Comparison of ENCODE assay signal across 16 cellular contexts in the genomic region with DNA sequence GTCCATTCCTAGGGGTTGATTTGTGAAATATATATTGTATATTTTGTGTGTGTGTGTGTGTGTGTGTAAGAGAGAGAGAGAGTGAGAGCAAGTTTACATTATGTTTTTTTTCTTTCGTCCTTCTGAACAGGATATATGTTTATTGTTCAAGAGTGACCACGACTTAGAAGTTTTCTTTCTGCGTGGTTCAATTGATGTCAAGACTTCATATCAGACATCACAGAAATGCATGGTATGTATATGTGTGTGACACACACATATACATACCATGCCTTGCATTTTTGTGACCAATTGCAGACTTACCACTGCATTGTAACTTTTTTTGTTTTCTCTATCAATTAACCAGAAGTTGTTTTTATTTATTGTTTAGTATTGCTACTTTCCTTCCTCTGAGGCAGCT. TPM values are rescaled to one million over a fixed set of nuclear protein-coding genes. Genes with fewer than 3 reads are reported as not detected.
DNase-seq lines count a peak whose midpoint lies in the region; ATAC-seq and TF ChIP-seq lines count a peak whose summit lies in the region.
"Had no signal": no experiment of that assay in that cellular context is flagged by ENCODE, and none has a peak within 500 bp of the region (broad histone marks: within the 10 kb centered on the region; RNA-seq: fewer than 3 reads in every experiment).

No MANE protein-coding gene starts in this region.

- intact Hi-C loops in left lung (cut with DNase I), result no loop called here

- CTCF ChIA-PET in WTC11 (lab: Charles Lee), result no interaction called here

- peaks cover 24% of the 10 kb centered on the region for H4K20me1 ChIP-seq in GM23338 (replicated peaks; ENCODE audit: insufficient read depth)

- H3K79me1 ChIP-seq in trophoblast cell (ENCODE audit: low read length), result peaks cover 16% of the 10 kb centered on the region

- no peak overlapping the region for H3K27ac ChIP-seq in GM23338 (ENCODE audit: low read depth)
- no peak overlapping the region for H3K27ac ChIP-seq in trophoblast cell (ENCODE audit: low read depth, low read length)
- peak overlapping the region in 1 of 2 donors; percentile 28 for H3K27ac ChIP-seq in left lung

- H3K36me3 Mint-ChIP-seq in GM23338 (ENCODE audit: low read depth), result no peaks in the 10 kb centered on the region
- peaks cover 6% of the 10 kb centered on the region; the same call in 1 of the 2 replicates for H3K36me3 Mint-ChIP-seq in WTC11
- H3K36me3 Mint-ChIP-seq: CD14-positive monocyte, IgD-negative memory B cell had no signal

- H2AFZ ChIP-seq in GM23338 (no peak overlapping the region), trophoblast cell (ENCODE audit: insufficient read depth, low read length, poor library complexity) (no peak overlapping the region)

- no peaks in the 10 kb centered on the region for H3K9me2 ChIP-seq in GM23338 (ENCODE audit: insufficient read depth)

- POLR2A ChIA-PET in WTC11 (lab: Charles Lee), result no interaction called here

- H3K9me3 Mint-ChIP-seq in GM23338 (no peaks in the 10 kb centered on the region), WTC11 (no peaks in the 10 kb centered on the region)
- H3K9me3 Mint-ChIP-seq: CD14-positive monocyte had no signal

- no peak overlapping the region for H3K27ac Mint-ChIP-seq in GM23338
- no peak overlapping the region for H3K27ac Mint-ChIP-seq in WTC11
- H3K27ac Mint-ChIP-seq: activated naive CD8-positive, alpha-beta T cell treated with anti-CD3 and anti-CD28 coated beads for 36 hours; CD14-positive monocyte; IgD-negative memory B cell had no signal

- TF ChIP-seq CTCF in GM23338 (conservative IDR thresholded peaks at IDR 0.05; ENCODE audit: low read depth in 2 of 2), result no peak
- no peak for TF ChIP-seq CTCF in WTC11 (IDR thresholded peaks at IDR 0.05)
- TF ChIP-seq CTCF in left lung (IDR thresholded peaks at IDR 0.05), result no peak

- H2AK5ac ChIP-seq in trophoblast cell (ENCODE audit: low read length), result no peak overlapping the region

- no peak overlapping the region for H3K14ac ChIP-seq in trophoblast cell (ENCODE audit: low read length)

- no peak overlapping the region for H2BK12ac ChIP-seq in trophoblast cell (ENCODE audit: low read length)

- H4K91ac ChIP-seq in trophoblast cell (ENCODE audit: low read depth, low read length), result no peak overlapping the region

- no peak overlapping the region for H3K23ac ChIP-seq in trophoblast cell (ENCODE audit: low read length)

- H3K4ac ChIP-seq in trophoblast cell (ENCODE audit: low read depth, low read length), result no peak overlapping the region

- peaks cover 54% of the 10 kb centered on the region for H3K4me1 ChIP-seq in GM23338 (ENCODE audit: insufficient read depth)
- H3K4me1 ChIP-seq in trophoblast cell (ENCODE audit: control insufficient read depth in 1 of 2, insufficient read depth in 2 of 2, low read length in 2 of 2), result peaks cover 0 to 1% of the 10 kb centered on the region in 2 experiments
- H3K4me1 ChIP-seq in left lung, result peaks cover 17 to 26% of the 10 kb centered on the region in 2 donors

- H3K79me2 ChIP-seq in GM23338 (replicated peaks; ENCODE audit: insufficient read depth) (peaks cover 73% of the 10 kb centered on the region), trophoblast cell (ENCODE audit: control insufficient read depth, insufficient read depth, low read length, poor library complexity) (peaks cover 11% of the 10 kb centered on the region)

- peak overlapping the region; percentile 95 for H3K4me2 ChIP-seq in GM23338
- peak overlapping the region; percentile 26 for H3K4me2 ChIP-seq in trophoblast cell (ENCODE audit: low read length)

- DNase-seq in GM23338 (ENCODE audit: low spot score), result no peak
- no peak for DNase-seq in WTC11 (ENCODE audit: low spot score)
- peak; percentile 31 for DNase-seq in fibroblast of peridontal ligament (ENCODE audit: extremely low read depth)
- peak in 1 of 2 donors; percentile 74 for DNase-seq in trophoblast cell
- no peak for DNase-seq in glomerular visceral epithelial cell (ENCODE audit: extremely low spot score)
- no peak for DNase-seq in left lung
- no peak for DNase-seq in stimulated activated CD4-positive, alpha-beta T cell treated with anti-CD3 and anti-CD28 coated beads, Interleukin-15, amount 100 ng/mL, for 24 hours
- DNase-seq: activated naive CD8-positive, alpha-beta T cell treated with anti-CD3 and anti-CD28 coated beads for 36 hours; head of caudate nucleus; mesendoderm; NCI-H1436; NCI-H69; SIG-M5 had no signal

- no peak overlapping the region for H2BK5ac ChIP-seq in trophoblast cell (ENCODE audit: low read depth, low read length, poor library complexity)

- H4K8ac ChIP-seq in trophoblast cell (ENCODE audit: low read depth, low read length), result no peak overlapping the region

- H3K36me3 ChIP-seq in GM23338 (ENCODE audit: insufficient read depth), result no peaks in the 10 kb centered on the region
- H3K36me3 ChIP-seq in trophoblast cell (ENCODE audit: control insufficient read depth in 1 of 2, insufficient read depth in 2 of 2, low read length in 2 of 2), result no peaks in the 10 kb centered on the region
- no peaks in the 10 kb centered on the region for H3K36me3 ChIP-seq in left lung

- no peaks in the 10 kb centered on the region for H3K27me3 ChIP-seq in GM23338 (ENCODE audit: insufficient read depth)
- no peaks in the 10 kb centered on the region for H3K27me3 ChIP-seq in trophoblast cell (ENCODE audit: insufficient read depth, low read length)
- peaks cover 0 to 20% of the 10 kb centered on the region in 2 donors for H3K27me3 ChIP-seq in left lung

- H4K12ac ChIP-seq in trophoblast cell (ENCODE audit: low read depth, low read length), result no peak overlapping the region

- H3K4me1 Mint-ChIP-seq in GM23338 (peaks cover 54% of the 10 kb centered on the region), WTC11 (peaks cover 57% of the 10 kb centered on the region)

- H3F3A ChIP-seq in GM23338 (replicated peaks; ENCODE audit: low read depth), result 0 out of 2 replicates have a peak, but pooled peaks cover 3% of the 10 kb centered on the region

- H3K18ac ChIP-seq in trophoblast cell (ENCODE audit: low read length), result no peak overlapping the region

- H3K9me3 ChIP-seq in trophoblast cell (ENCODE audit: insufficient read depth, low read depth, low read length) (no peaks in the 10 kb centered on the region), left lung (no peaks in the 10 kb centered on the region)

- H3K27me3 Mint-ChIP-seq in GM23338 (ENCODE audit: insufficient read depth, low read depth, poor library complexity), result peaks cover 4% of the 10 kb centered on the region
- H3K27me3 Mint-ChIP-seq in WTC11 (ENCODE audit: low read depth), result no peaks in the 10 kb centered on the region

- H2BK120ac ChIP-seq in trophoblast cell (ENCODE audit: insufficient read depth, low read length, poor library complexity), result no peak overlapping the region

- no peak overlapping the region for H3K9ac ChIP-seq in trophoblast cell (ENCODE audit: low read length)

- H3K4me3 Mint-ChIP-seq in GM23338 (peak overlapping the region; percentile 93), WTC11 (peak overlapping the region; percentile 81)
- H3K4me3 Mint-ChIP-seq: activated naive CD8-positive, alpha-beta T cell treated with anti-CD3 and anti-CD28 coated beads for 36 hours had no signal

- H3K4me3 ChIP-seq in GM23338 (peak overlapping the region; percentile 87), trophoblast cell (ENCODE audit: low read depth, low read length) (no peak overlapping the region), left lung (peak overlapping the region in 1 of 2 donors; percentile 95)

- no CpG with 5 or more reads among the region's 3 CpGs for WGBS in trophoblast cell (ENCODE audit: extremely low coverage, insufficient coverage, insufficient read length)

- ATAC-seq in GM23338, result no peak
- no peak for ATAC-seq in WTC11
- no peak for ATAC-seq in left lung
- ATAC-seq in GM21360 (IDR thresholded peaks at IDR 0.05; ENCODE audit: unreplicated experiment), result no peak

TF ChIP-seq in GM23338, 12 proteins besides CTCF, POLR2A, EP300 and RAD21 (continues in another document):
- TF ChIP-seq, protein P1, sequence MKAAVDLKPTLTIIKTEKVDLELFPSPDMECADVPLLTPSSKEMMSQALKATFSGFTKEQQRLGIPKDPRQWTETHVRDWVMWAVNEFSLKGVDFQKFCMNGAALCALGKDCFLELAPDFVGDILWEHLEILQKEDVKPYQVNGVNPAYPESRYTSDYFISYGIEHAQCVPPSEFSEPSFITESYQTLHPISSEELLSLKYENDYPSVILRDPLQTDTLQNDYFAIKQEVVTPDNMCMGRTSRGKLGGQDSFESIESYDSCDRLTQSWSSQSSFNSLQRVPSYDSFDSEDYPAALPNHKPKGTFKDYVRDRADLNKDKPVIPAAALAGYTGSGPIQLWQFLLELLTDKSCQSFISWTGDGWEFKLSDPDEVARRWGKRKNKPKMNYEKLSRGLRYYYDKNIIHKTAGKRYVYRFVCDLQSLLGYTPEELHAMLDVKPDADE (IDR thresholded peaks at IDR 0.05), result no peak
- no peak for TF ChIP-seq JUNB (IDR thresholded peaks at IDR 0.05; ENCODE audit: unreplicated experiment)
- TF ChIP-seq POLR2AphosphoS5 (IDR thresholded peaks at IDR 0.05; ENCODE audit: low read depth), result no peak

TF ChIP-seq in WTC11, 78 proteins besides CTCF, POLR2A, EP300 and RAD21 (continues in another document):
- TF ChIP-seq, protein P2, sequence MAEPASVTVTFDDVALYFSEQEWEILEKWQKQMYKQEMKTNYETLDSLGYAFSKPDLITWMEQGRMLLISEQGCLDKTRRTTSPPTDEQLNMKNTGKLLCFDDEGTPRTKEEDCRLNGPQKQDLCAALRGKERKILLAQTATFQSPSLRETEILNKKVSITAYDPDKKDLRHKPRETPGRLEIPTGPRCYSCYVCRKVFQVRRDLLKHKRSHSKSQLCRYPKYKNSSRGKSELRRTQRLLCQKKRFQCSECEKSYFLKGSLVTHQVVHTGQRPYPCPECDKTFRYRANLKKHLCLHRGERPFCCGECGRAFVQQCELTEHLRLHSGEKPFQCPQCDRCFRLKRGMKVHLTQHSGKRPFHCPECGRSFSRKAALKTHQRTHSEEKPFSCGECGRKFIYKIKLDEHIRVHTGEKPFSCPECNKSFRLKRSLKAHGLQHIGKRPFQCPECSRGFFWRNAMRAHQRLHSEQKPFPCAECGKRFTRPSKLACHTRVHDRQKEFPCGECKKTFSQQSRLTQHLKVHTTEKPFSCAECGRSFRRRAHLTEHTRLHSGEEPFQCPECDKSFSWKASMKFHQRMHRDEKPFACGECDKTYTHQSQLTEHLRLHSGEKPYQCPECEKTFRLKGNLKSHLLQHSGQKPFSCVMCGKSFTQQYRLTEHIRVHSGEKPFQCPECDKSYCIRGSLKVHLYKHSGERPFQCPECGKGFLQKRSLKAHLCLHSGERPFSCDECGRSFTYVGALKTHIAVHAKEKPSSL (CRISPR knock-in tag; conservative IDR thresholded peaks at IDR 0.05), result no peak
- TF ChIP-seq ZBTB21 (CRISPR knock-in tag; IDR thresholded peaks at IDR 0.05; ENCODE audit: borderline replicate concordance), result no peak
- TF ChIP-seq, protein P3, sequence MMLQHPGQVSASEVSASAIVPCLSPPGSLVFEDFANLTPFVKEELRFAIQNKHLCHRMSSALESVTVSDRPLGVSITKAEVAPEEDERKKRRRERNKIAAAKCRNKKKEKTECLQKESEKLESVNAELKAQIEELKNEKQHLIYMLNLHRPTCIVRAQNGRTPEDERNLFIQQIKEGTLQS (CRISPR knock-in tag; conservative IDR thresholded peaks at IDR 0.05), result no peak

RNA-seq across cellular contexts. Expression of a gene that starts 2.5 kb away (rescaled TPM):
- total RNA-seq in GM23338 (2014; rRNA removed; shearing (Covaris generic)), result 35.4 and 42.2 TPM in 2 replicates
- 14.6 and 16.0 TPM in 2 replicates for polyA plus RNA-seq in GM23338 (2016; fragmentation: Nextera tagmentation; extraction: Ambion mirVana)
- total RNA-seq in WTC11 (2021) (25.7 to 29.5 TPM (median 27.5 TPM) in 3 replicates), left lung (10 to 100 TPM; 27.5 to 30.2 TPM)
- polyA plus RNA-seq in trophoblast cell (2013), result 75.5 and 79.8 TPM in 2 replicates
- total RNA-seq: activated naive CD8-positive, alpha-beta T cell treated with anti-CD3 and anti-CD28 coated beads for 36 hours had no signal
